20 cellular contexts compared by ENCODE assay signal in the genomic region with DNA sequence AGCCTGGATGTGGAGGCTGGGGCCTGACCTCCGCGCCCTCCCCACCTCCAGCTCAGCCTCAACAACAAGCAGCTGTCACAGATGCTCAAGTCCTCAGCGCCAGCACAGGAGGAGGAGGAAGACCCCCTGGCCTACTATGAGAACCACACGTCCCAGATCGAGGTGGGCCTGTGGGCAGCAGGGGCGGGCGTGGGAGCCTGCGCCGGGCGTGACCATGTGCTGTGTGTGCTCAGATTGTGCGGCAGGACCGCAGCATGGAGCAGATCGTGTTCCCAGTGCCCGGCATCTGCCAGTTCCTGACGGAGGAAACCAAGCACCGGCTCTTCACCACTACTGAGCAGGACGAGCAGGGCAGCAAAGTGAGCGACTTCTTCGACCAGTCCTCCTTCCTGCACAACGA. TPM values are rescaled to one million over a fixed set of nuclear protein-coding genes. Genes with fewer than 3 reads are reported as not detected.
DNase-seq lines count a peak whose midpoint lies in the region; ATAC-seq, FAIRE-seq and TF ChIP-seq lines count a peak whose summit lies in the region.
"Had no signal": no experiment of that assay in that cellular context is flagged by ENCODE, and none has a peak within 500 bp of the region (broad histone marks: within the 10 kb centered on the region; RNA-seq: fewer than 3 reads in every experiment).

No MANE protein-coding gene starts in this region.

- peak; percentile 18 for DNase-seq in Right ventricle myocardium superior
- DNase-seq in cardiac septum (ENCODE audit: low spot score), result no peak
- DNase-seq in H7, result peak; percentile 60
- DNase-seq in kidney, result peak; percentile 55
- no peak for DNase-seq in CD1c-positive myeloid dendritic cell (ENCODE audit: extremely low spot score)
- no peak for DNase-seq in HPDE6-E6E7 (ENCODE audit: extremely low spot score)
- DNase-seq: BE2C; Caco-2; CD8-positive, alpha-beta memory T cell; DND-41; GDM1; HCEC 1CT; HFFc6 had no signal

- FAIRE-seq in kidney (lab: Jason Lieb, UNC), result no peak
- FAIRE-seq: A204.1, GM19239, H1, HepG2, HTR-8/SVneo had no signal

- no peak overlapping the region for H3K27ac ChIP-seq in kidney (ENCODE audit: low read depth in 2 of 2, low read length in 2 of 2)

- intact Hi-C loops in Right ventricle myocardium superior (cut with DNase I) (no loop called here), cardiac septum (cut with DNase I) (no loop called here), kidney (cut with DNase I) (no loop called here)

- H3K36me3 ChIP-seq in H7 (replicated peaks; ENCODE audit: control insufficient read depth, insufficient read depth, low read length) (peaks cover 21% of the 10 kb centered on the region), kidney (ENCODE audit: control insufficient read depth in 1 of 2, insufficient read depth in 2 of 2, low read length in 2 of 2) (peaks cover 0 to 2% of the 10 kb centered on the region in 2 donors)
- H3K36me3 ChIP-seq: BE2C had no signal

- no peaks in the 10 kb centered on the region for H3K9me3 ChIP-seq in kidney (ENCODE audit: control insufficient read depth in 1 of 2, low read length in 2 of 2)
- H3K9me3 ChIP-seq: BE2C, Caco-2 had no signal

- peaks cover 0 to 7% of the 10 kb centered on the region in 2 donors for H3K4me1 ChIP-seq in kidney (ENCODE audit: control insufficient read depth in 1 of 2, insufficient read depth in 1 of 2, low read depth in 1 of 2, low read length in 2 of 2)

- H3K4me3 ChIP-seq in H7 (ENCODE audit: insufficient read depth, low read depth, low read length), result no peak overlapping the region
- H3K4me3 ChIP-seq in kidney (ENCODE audit: low read length in 2 of 2), result no peak overlapping the region

- TF ChIP-seq CTCF in kidney (IDR thresholded peaks at IDR 0.05; ENCODE audit: borderline replicate concordance, extremely low read depth, insufficient read depth), result no peak

- ATAC-seq in Right ventricle myocardium superior (ENCODE audit: poor library complexity), result no peak
- no peak for ATAC-seq in GM21723 (IDR thresholded peaks at IDR 0.05; ENCODE audit: unreplicated experiment)
- ATAC-seq: HepG2 had no signal

- no peak overlapping the region for H3K9ac ChIP-seq in kidney (ENCODE audit: low read length in 2 of 2)

- no peaks in the 10 kb centered on the region for H3K27me3 ChIP-seq in H7 (ENCODE audit: control insufficient read depth, insufficient read depth, low read length)
- H3K27me3 ChIP-seq: BE2C had no signal

RNA-seq across cellular contexts. Expression of a gene that starts 23.5 kb away (rescaled TPM):
- 208 TPM for total RNA-seq in Right ventricle myocardium superior
- total RNA-seq in cardiac septum, result 209 TPM
- 67.1 and 93.6 TPM in 2 replicates for total RNA-seq in H7 (2014; rRNA removed; shearing (Covaris generic))
- total RNA-seq in kidney, result 39.6 TPM
- polyA plus RNA-seq in kidney (ENCODE audit: insufficient read depth, low read depth, low replicate concordance), result 189 TPM

RNA-seq across cellular contexts. Expression of a gene that starts 58.7 kb away (rescaled TPM):
- 44.2 TPM for total RNA-seq in Right ventricle myocardium superior
- total RNA-seq in cardiac septum, result 16.6 TPM
- total RNA-seq in H7 (2014; rRNA removed; shearing (Covaris generic)), result 0.07 TPM in 1 of 2 replicates, not detected in the other
- total RNA-seq in kidney, result 0.47 TPM
- polyA plus RNA-seq in kidney (ENCODE audit: insufficient read depth, low read depth, low replicate concordance), result 4.0 TPM
- total RNA-seq: CD8-positive, alpha-beta memory T cell had no signal
- polyA plus RNA-seq: CD14-positive monocyte; CD8-positive, alpha-beta memory T cell had no signal

Comparison
In these comparisons a context has a peak if more than half of its experiments do, and no peak if none do; other contexts are left out.
1. DNase-seq: peak in Right ventricle myocardium superior (single experiment), H7 (single experiment) and kidney (single experiment); none in cardiac septum (single experiment), CD1c-positive myeloid dendritic cell (single experiment) and HPDE6-E6E7 (single experiment).
2. RNA of a gene that starts 58.7 kb away (total RNA-seq): 44.2 TPM in Right ventricle myocardium superior (single experiment) and 16.6 TPM in cardiac septum (single experiment); 0.47 TPM in kidney (single experiment) and 0.07 TPM in H7; every median in the first group is over 10 times any median in the second.